Comparison of ENCODE assay signal across 8 cellular contexts in the genomic region with DNA sequence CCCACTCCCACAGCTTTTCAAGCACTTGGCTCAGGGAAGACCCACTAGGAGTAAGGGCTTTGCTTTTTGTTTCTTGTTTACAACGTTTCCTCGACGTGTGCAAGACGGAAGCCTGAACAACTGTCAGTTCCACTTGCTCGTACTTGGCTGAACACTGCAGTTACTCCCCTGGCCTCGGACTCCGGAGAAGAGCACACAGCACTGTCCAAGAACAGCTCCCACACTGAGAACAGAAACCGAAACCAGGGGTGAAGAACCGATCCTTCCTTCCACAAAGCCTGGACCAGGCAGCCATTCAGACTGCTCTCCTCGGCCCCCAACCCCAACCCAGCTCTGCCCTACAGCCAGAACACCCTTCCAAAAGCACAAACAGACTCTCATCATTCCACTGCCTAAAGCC. TPM values are rescaled to one million over a fixed set of nuclear protein-coding genes. Genes with fewer than 3 reads are reported as not detected.
DNase-seq lines count a peak whose midpoint lies in the region; ATAC-seq, FAIRE-seq and TF ChIP-seq lines count a peak whose summit lies in the region.

No MANE protein-coding gene starts in this region.

- ATAC-seq in HG02588 (IDR thresholded peaks at IDR 0.05; ENCODE audit: unreplicated experiment) (peak; percentile 54), activated B cell treated with CpG ODN at 0.5 μM for 24 hours (ENCODE audit: low read depth) (peak; percentile 13), pancreas (peak in 3 of 4 donors; percentile 61 to 72 (median 69)), GM21786 (IDR thresholded peaks at IDR 0.05; ENCODE audit: unreplicated experiment) (no peak)

- peak overlapping the region in 1 of 2 donors; percentile 8 for H3K4me3 ChIP-seq in CD4-positive, alpha-beta memory T cell (ENCODE audit: low read length in 2 of 2)
- H3K4me3 ChIP-seq in pancreas = peak overlapping the region in 1 of 4 donors; percentile 5

- peak overlapping the region; percentile 20 for H3K27ac ChIP-seq in CD4-positive, alpha-beta memory T cell (ENCODE audit: low read depth, low read length)
- H3K27ac ChIP-seq in pancreas = peak overlapping the region in 1 of 4 donors; percentile 35

- WGBS in pancreas, 2 donors = 75 to 82% methylated on average over 10 of the region's 10 CpGs

- H3K27me3 Mint-ChIP-seq in CD4-positive, alpha-beta memory T cell = no peaks in the 10 kb centered on the region
- no peaks in the 10 kb centered on the region for H3K27me3 Mint-ChIP-seq in activated B cell treated with CpG ODN at 0.5 μM for 24 hours

- H3K27ac Mint-ChIP-seq in CD4-positive, alpha-beta memory T cell = peak overlapping the region; percentile 66 to 94 (median 91)
- H3K27ac Mint-ChIP-seq in activated B cell treated with CpG ODN at 0.5 μM for 24 hours = peak overlapping the region; percentile 85

- H3K4me1 Mint-ChIP-seq in CD4-positive, alpha-beta memory T cell = peaks cover 66 to 90% (median 77%) of the 10 kb centered on the region in 4 donors
- H3K4me1 Mint-ChIP-seq in activated B cell treated with CpG ODN at 0.5 μM for 24 hours = peaks cover 91% of the 10 kb centered on the region

- peak overlapping the region; percentile 73 to 89 (median 82) for H3K4me3 Mint-ChIP-seq in CD4-positive, alpha-beta memory T cell
- peak overlapping the region; percentile 76 for H3K4me3 Mint-ChIP-seq in activated B cell treated with CpG ODN at 0.5 μM for 24 hours

- H3K9me3 ChIP-seq in CD4-positive, alpha-beta memory T cell (ENCODE audit: control insufficient read depth in 1 of 2, low read length in 2 of 2) = no peaks in the 10 kb centered on the region
- no peaks in the 10 kb centered on the region for H3K9me3 ChIP-seq in pancreas

- DNase-seq in CD4-positive, alpha-beta memory T cell = peak in 2 of 5 donors; percentile 6 to 12
- DNase-seq in activated B cell treated with CpG ODN at 0.5 μM for 24 hours (no peak), glomerular visceral epithelial cell (ENCODE audit: extremely low spot score) (peak; percentile 49), pancreas (no peak), NCI-H128 (lab: John Stamatoyannopoulos, UW; ENCODE audit: unreplicated experiment) (no peak)
- no peak for DNase-seq in effector CD4-positive, alpha-beta T cell

- H3K36me3 ChIP-seq in CD4-positive, alpha-beta memory T cell (ENCODE audit: insufficient read depth, low read length) = no peaks in the 10 kb centered on the region
- no peaks in the 10 kb centered on the region for H3K36me3 ChIP-seq in pancreas

- POLR2A ChIA-PET in CD4-positive, alpha-beta memory T cell (lab: Charles Lee; ENCODE audit: partially characterized antibody) = interaction anchor here (1.1 to 2.4 kb wide), 3 partner anchors 26 to 88 kb away, joined by 3 to 7 read pairs (median 7); a partner anchor contains a TSS
- POLR2A ChIA-PET in activated B cell treated with CpG ODN at 0.5 μM for 24 hours (lab: Charles Lee) = interaction anchor here (1.1 to 2.8 kb wide), 8 partner anchors 9 to 88 kb away, joined by 3 to 12 read pairs (median 4); a partner anchor contains a TSS

- FAIRE-seq in pancreas (lab: Jason Lieb, UNC) = no peak

- TF ChIP-seq CTCF in activated B cell treated with CpG ODN at 0.5 μM for 24 hours (IDR thresholded peaks at IDR 0.05) (no peak), pancreas (IDR thresholded peaks at IDR 0.05) (no peak)

- peaks cover 92% of the 10 kb centered on the region for H3K4me1 ChIP-seq in CD4-positive, alpha-beta memory T cell (ENCODE audit: insufficient read depth, low read length)
- H3K4me1 ChIP-seq in pancreas = peaks cover 0 to 19% (median 15%) of the 10 kb centered on the region in 3 donors

- no peaks in the 10 kb centered on the region for H3K27me3 ChIP-seq in CD4-positive, alpha-beta memory T cell (ENCODE audit: insufficient read depth, low read length)
- no peaks in the 10 kb centered on the region for H3K27me3 ChIP-seq in pancreas

- H3K9me3 Mint-ChIP-seq in CD4-positive, alpha-beta memory T cell = no peaks in the 10 kb centered on the region
- no peaks in the 10 kb centered on the region for H3K9me3 Mint-ChIP-seq in activated B cell treated with CpG ODN at 0.5 μM for 24 hours

- peaks cover 22 to 48% of the 10 kb centered on the region in 2 donors for H3K36me3 Mint-ChIP-seq in CD4-positive, alpha-beta memory T cell
- H3K36me3 Mint-ChIP-seq in activated B cell treated with CpG ODN at 0.5 μM for 24 hours (ENCODE audit: low read depth) = peaks cover 53% of the 10 kb centered on the region

- CTCF ChIA-PET in CD4-positive, alpha-beta memory T cell (lab: Charles Lee; ENCODE audit: partially characterized antibody) = interaction anchor here (1.4 to 1.8 kb wide), 2 partner anchors 15 to 185 kb away, joined by 3 to 6 read pairs; no protein-coding TSS in a partner anchor
- CTCF ChIA-PET in activated B cell treated with CpG ODN at 0.5 μM for 24 hours (lab: Charles Lee) = interaction anchor here (1.2 kb wide), 1 partner anchor 180 kb away, joined by 3 read pairs; no protein-coding TSS in a partner anchor

- intact Hi-C loops in CD4-positive, alpha-beta memory T cell (cut with micrococcal nuclease) = no loop called here
- intact Hi-C loops in activated B cell treated with CpG ODN at 0.5 μM for 24 hours (cut with micrococcal nuclease) (loop anchor here (1.0 kb wide), 1 partner anchor 8 kb away; no protein-coding TSS in a partner anchor), pancreas (cut with DNase I) (no loop called here)

RNA-seq across cellular contexts. Expression of a gene that starts 25.5 kb away (rescaled TPM):
- 10 to 100 TPM; 66.7 to 70.4 TPM for total RNA-seq in CD4-positive, alpha-beta memory T cell
- polyA plus RNA-seq in CD4-positive, alpha-beta memory T cell = 10 to 100 TPM; 72.6 to 87.2 TPM
- 65.5 and 66.2 TPM in 2 replicates for total RNA-seq in activated B cell treated with CpG ODN at 0.5 μM for 24 hours
- total RNA-seq in pancreas = 10 to 100 TPM in 5 of 6 donors, 1 to 10 TPM in 1; 7.4 to 32.3 (median 14.2) TPM
- 1 to 10 TPM; 6.8 to 10.0 TPM for polyA plus RNA-seq in pancreas
